ENCODE assay signal across 32 cellular contexts in the genomic region with DNA sequence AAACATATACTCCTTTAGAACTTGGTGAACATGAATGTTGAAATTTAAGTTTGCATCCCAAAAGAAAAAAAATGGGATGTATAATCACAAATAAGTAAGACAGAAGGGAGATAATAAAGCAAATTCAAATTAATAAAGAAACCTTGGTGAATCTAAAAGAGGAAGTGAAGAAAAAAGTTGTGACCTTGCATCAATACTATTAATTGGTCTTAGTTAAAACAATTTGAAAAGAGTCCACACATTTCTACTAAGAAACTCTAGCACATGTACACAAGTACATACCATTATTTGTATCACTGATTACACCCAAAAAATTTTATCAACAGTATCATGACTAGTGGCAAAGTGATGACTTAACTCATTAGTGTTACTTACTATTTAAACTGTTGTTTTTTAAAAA.
"Had no signal": no experiment of that assay in that cellular context is flagged by ENCODE, and none has a peak within 500 bp of the region (broad histone marks: within the 10 kb centered on the region; RNA-seq: fewer than 3 reads in every experiment).

No MANE protein-coding gene starts in this region.

- H3K27ac ChIP-seq: ascending aorta, breast epithelium, cardiac muscle cell, colonic mucosa, gastrocnemius medialis, heart left ventricle, WERI-Rb-1 had no signal

- H3K4me3 ChIP-seq: ascending aorta, breast epithelium, cardiac muscle cell, colonic mucosa, gastrocnemius medialis, heart left ventricle had no signal

- H3K27ac Mint-ChIP-seq: activated B cell treated with CpG ODN at 0.5 μM for 24 hours; activated CD8-positive, alpha-beta T cell treated with anti-CD3 and anti-CD28 coated beads for 36 hours; activated naive CD4-positive, alpha-beta T cell treated with anti-CD3 and anti-CD28 coated beads, Interleukin-2, amount 50 U/mL, for 24 hours; activated naive CD8-positive, alpha-beta T cell treated with anti-CD3 and anti-CD28 coated beads for 36 hours; activated T-helper 17 cell treated with anti-CD3 and anti-CD28 coated beads, Interleukin-2, amount 50 U/mL, for 72 hours; brain; T-cell; T-helper 17 cell; T-helper 2 cell treated with Interferon-gamma antibody and Interleukin-4, amounts not matched to agents 5 μg/mL and 100 μg/mL, for 36 hours had no signal

- H3K4me1 Mint-ChIP-seq: activated B cell treated with CpG ODN at 0.5 μM for 24 hours; activated naive CD4-positive, alpha-beta T cell treated with anti-CD3 and anti-CD28 coated beads, Interleukin-2, amount 50 U/mL, for 24 hours; activated naive CD8-positive, alpha-beta T cell treated with anti-CD3 and anti-CD28 coated beads for 36 hours; activated T-helper 17 cell treated with anti-CD3 and anti-CD28 coated beads, Interleukin-2, amount 50 U/mL, for 72 hours; brain; T-cell; T-helper 17 cell had no signal

- H3K27me3 Mint-ChIP-seq: activated B cell treated with CpG ODN at 0.5 μM for 24 hours; activated CD8-positive, alpha-beta T cell treated with anti-CD3 and anti-CD28 coated beads for 36 hours; activated naive CD4-positive, alpha-beta T cell treated with anti-CD3 and anti-CD28 coated beads, Interleukin-2, amount 50 U/mL, for 24 hours; activated naive CD8-positive, alpha-beta T cell treated with anti-CD3 and anti-CD28 coated beads for 36 hours; activated T-helper 17 cell treated with anti-CD3 and anti-CD28 coated beads, Interleukin-2, amount 50 U/mL, for 72 hours; brain; T-cell; T-helper 17 cell had no signal

- H3K4me1 ChIP-seq: ascending aorta, breast epithelium, colonic mucosa, gastrocnemius medialis, heart left ventricle had no signal

- ATAC-seq: activated CD4-positive, CD25-positive, alpha-beta regulatory T cell treated with anti-CD3 and anti-CD28 coated beads, Interleukin-2, amount 50 U/mL, for 24 hours; activated CD8-positive, alpha-beta T cell treated with anti-CD3 and anti-CD28 coated beads for 36 hours; activated T-cell treated with anti-CD3 and anti-CD28 coated beads, Interleukin-2, amount 50 U/mL, for 4 hours; activated T-helper 17 cell treated with anti-CD3 and anti-CD28 coated beads, Interleukin-2, amount 50 U/mL, for 72 hours; esophagus mucosa; gastrocnemius medialis; heart left ventricle; T-cell; T-helper 17 cell had no signal

- H3K27me3 ChIP-seq: ascending aorta, breast epithelium, cardiac muscle cell, colonic mucosa, gastrocnemius medialis, heart left ventricle had no signal

- H3K9me3 ChIP-seq: ascending aorta, breast epithelium, colonic mucosa, gastrocnemius medialis, heart left ventricle had no signal

- H3K9me3 Mint-ChIP-seq: activated B cell treated with CpG ODN at 0.5 μM for 24 hours; activated CD8-positive, alpha-beta T cell treated with anti-CD3 and anti-CD28 coated beads for 36 hours; activated naive CD4-positive, alpha-beta T cell treated with anti-CD3 and anti-CD28 coated beads, Interleukin-2, amount 50 U/mL, for 24 hours; activated naive CD8-positive, alpha-beta T cell treated with anti-CD3 and anti-CD28 coated beads for 36 hours; activated T-cell treated with anti-CD3 and anti-CD28 coated beads, Interleukin-2, amount 50 U/mL, for 4 hours; activated T-helper 17 cell treated with anti-CD3 and anti-CD28 coated beads, Interleukin-2, amount 50 U/mL, for 72 hours; brain; T-cell; T-helper 2 cell treated with Interferon-gamma antibody and Interleukin-4, amounts not matched to agents 5 μg/mL and 100 μg/mL, for 36 hours had no signal

- H3K4me3 Mint-ChIP-seq: activated B cell treated with CpG ODN at 0.5 μM for 24 hours; activated CD8-positive, alpha-beta T cell treated with anti-CD3 and anti-CD28 coated beads for 36 hours; activated naive CD4-positive, alpha-beta T cell treated with anti-CD3 and anti-CD28 coated beads, Interleukin-2, amount 50 U/mL, for 24 hours; activated naive CD8-positive, alpha-beta T cell treated with anti-CD3 and anti-CD28 coated beads for 36 hours; activated T-cell treated with anti-CD3 and anti-CD28 coated beads, Interleukin-2, amount 50 U/mL, for 4 hours; activated T-helper 17 cell treated with anti-CD3 and anti-CD28 coated beads, Interleukin-2, amount 50 U/mL, for 72 hours; brain; T-cell; T-helper 17 cell; T-helper 2 cell treated with Interferon-gamma antibody and Interleukin-4, amounts not matched to agents 5 μg/mL and 100 μg/mL, for 36 hours had no signal

- H3K36me3 ChIP-seq: breast epithelium, colonic mucosa, WERI-Rb-1 had no signal

- DNase-seq: activated B cell treated with CpG ODN at 0.5 μM for 24 hours; activated CD4-positive, alpha-beta T cell treated with anti-CD3 and anti-CD28 coated beads for 48 hours; activated CD4-positive, alpha-beta T cell treated with anti-CD3 and anti-CD28 coated beads, Interleukin-2, amount 50 U/mL, for 1 hour; activated CD4-positive, alpha-beta T cell treated with anti-CD3 and anti-CD28 coated beads, Interleukin-2, amount 50 U/mL, for 48 hours; activated CD8-positive, alpha-beta memory T cell treated with anti-CD3 and anti-CD28 coated beads for 24 hours; activated CD8-positive, alpha-beta T cell treated with anti-CD3 and anti-CD28 coated beads for 36 hours; activated effector memory CD4-positive, alpha-beta T cell treated with Interleukin-2 at 50 U/mL for 16 hours; activated gamma-delta T cell treated with Interleukin-2 at 50 U/mL for 16 hours; activated naive CD4-positive, alpha-beta T cell treated with Interleukin-2 at 50 U/mL for 16 hours; activated naive CD8-positive, alpha-beta T cell treated with anti-CD3 and anti-CD28 coated beads for 36 hours; activated T-cell treated with anti-CD3 and anti-CD28 coated beads, Interleukin-2, amount 50 U/mL, for 4 hours; central memory CD4-positive, alpha-beta T cell; cerebellar nuclear complex; colonic mucosa; effector CD8-positive, alpha-beta T cell; foreskin fibroblast; gastrocnemius medialis; glutamatergic neuron; heart left ventricle; T-cell; T-helper 17 cell; T1000; WERI-Rb-1 had no signal
